22 cellular contexts compared by ENCODE assay signal in the genomic region with DNA sequence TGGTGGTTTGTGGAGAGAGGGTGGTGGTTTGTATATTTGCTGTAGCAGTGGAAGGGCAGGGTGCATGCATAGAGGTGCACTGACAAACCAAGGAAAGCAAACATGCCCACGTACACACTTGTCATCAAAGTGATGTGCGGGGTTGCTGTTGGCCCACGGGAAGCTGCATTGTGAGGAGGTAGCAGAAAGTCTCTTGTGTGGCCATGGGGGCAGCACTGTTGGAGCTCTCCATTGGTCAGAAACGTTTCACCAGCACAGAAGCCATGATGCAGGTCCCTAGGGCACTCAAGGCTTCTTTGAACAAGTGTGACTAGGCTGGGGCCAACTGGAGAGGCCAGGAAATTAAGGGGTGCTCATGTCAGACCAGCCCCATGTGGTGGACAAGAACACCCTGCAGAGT.
DNase-seq lines count a peak whose midpoint lies in the region; FAIRE-seq and TF ChIP-seq lines count a peak whose summit lies in the region.
"Had no signal": no experiment of that assay in that cellular context is flagged by ENCODE, and none has a peak within 500 bp of the region (broad histone marks: within the 10 kb centered on the region; RNA-seq: fewer than 3 reads in every experiment).

No MANE protein-coding gene starts in this region.

- H3K4me1 Mint-ChIP-seq in chondrocyte (ENCODE audit: low read depth) (no peaks in the 10 kb centered on the region), progenitor cell of endocrine pancreas (ENCODE audit: low read depth) (no peaks in the 10 kb centered on the region)
- H3K4me1 Mint-ChIP-seq: CD14-positive monocyte; CD4-positive, alpha-beta memory T cell; CD4-positive, CD25-positive, alpha-beta regulatory T cell; CD8-positive, alpha-beta memory T cell had no signal

- no peaks in the 10 kb centered on the region for H3K27me3 ChIP-seq in OCI-LY1 (ENCODE audit: insufficient read depth, low read length)
- H3K27me3 ChIP-seq: BE2C had no signal

- peaks cover 11% of the 10 kb centered on the region for H3K4me1 ChIP-seq in OCI-LY1 (ENCODE audit: insufficient read depth, low read length, severe bottlenecking)
- H3K4me1 ChIP-seq: BE2C, BLaER1 had no signal

- no peak overlapping the region for H3K4me3 Mint-ChIP-seq in chondrocyte (ENCODE audit: unreplicated experiment)
- no peak overlapping the region for H3K4me3 Mint-ChIP-seq in progenitor cell of endocrine pancreas (ENCODE audit: low read depth)
- H3K4me3 Mint-ChIP-seq: CD14-positive monocyte; CD4-positive, alpha-beta memory T cell; CD4-positive, CD25-positive, alpha-beta regulatory T cell; CD8-positive, alpha-beta memory T cell had no signal

- no peak for FAIRE-seq in D721Med (lab: Jason Lieb, UNC)
- FAIRE-seq: A204.1, G401.6, GM12891 had no signal

- no peaks in the 10 kb centered on the region for H3K27me3 Mint-ChIP-seq in chondrocyte (ENCODE audit: low read depth)
- H3K27me3 Mint-ChIP-seq in progenitor cell of endocrine pancreas = no peaks in the 10 kb centered on the region
- H3K27me3 Mint-ChIP-seq: CD4-positive, alpha-beta memory T cell; CD4-positive, CD25-positive, alpha-beta regulatory T cell had no signal

- H3F3A ChIP-seq in OCI-LY1 (ENCODE audit: insufficient read depth, low read length) = no peaks in the 10 kb centered on the region

- H3K79me2 ChIP-seq in OCI-LY1 (ENCODE audit: insufficient read depth, low read length) = no peaks in the 10 kb centered on the region

- no peaks in the 10 kb centered on the region for H3K9me3 ChIP-seq in OCI-LY1 (ENCODE audit: low read length)
- H3K9me3 ChIP-seq: BE2C had no signal

- DNase-seq in chondrocyte (ENCODE audit: low spot score) (peak; percentile 22), mesenteric fat pad (ENCODE audit: low spot score) (peak; percentile 60), progenitor cell of endocrine pancreas (ENCODE audit: low spot score, unreplicated experiment) (no peak), D721Med (ENCODE audit: insufficient read length, low spot score) (no peak), NCI-H1105 (lab: John Stamatoyannopoulos, UW) (no peak), GM19238 (ENCODE audit: insufficient read length, low spot score) (no peak)
- DNase-seq: 8988T; ACHN; BE2C; C1 segment of cervical spinal cord; CD4-positive, alpha-beta memory T cell; CD4-positive, CD25-positive, alpha-beta regulatory T cell; CD8-positive, alpha-beta memory T cell; COR-L47; DMS79 treated with DMSO at 0.1 percent for 48 hours; GF-D8 had no signal

- H3K27ac ChIP-seq in OCI-LY1 (ENCODE audit: low read depth, low read length, poor library complexity, severe bottlenecking) = peak overlapping the region; percentile 58
- H3K27ac ChIP-seq: BLaER1 had no signal

- no peaks in the 10 kb centered on the region for H3K36me3 Mint-ChIP-seq in chondrocyte (ENCODE audit: low read depth)
- H3K36me3 Mint-ChIP-seq in progenitor cell of endocrine pancreas (ENCODE audit: insufficient read depth) = peaks cover 20% of the 10 kb centered on the region
- H3K36me3 Mint-ChIP-seq: CD14-positive monocyte; CD4-positive, CD25-positive, alpha-beta regulatory T cell had no signal

- TF ChIP-seq CTCF in OCI-LY1 (IDR thresholded peaks at IDR 0.05; ENCODE audit: low read length) (no peak), chondrocyte (IDR thresholded peaks at IDR 0.05) (no peak), progenitor cell of endocrine pancreas (IDR thresholded peaks at IDR 0.05; ENCODE audit: unreplicated experiment) (no peak), D721Med (IDR thresholded peaks at IDR 0.05; ENCODE audit: insufficient read depth, missing control alignments) (no peak)

- H3K9me2 ChIP-seq in OCI-LY1 (ENCODE audit: low read depth, low read length) = no peaks in the 10 kb centered on the region

- H3K9me3 Mint-ChIP-seq in chondrocyte (ENCODE audit: low read depth) (peaks cover 73% of the 10 kb centered on the region), progenitor cell of endocrine pancreas (ENCODE audit: low read depth) (peaks cover 66% of the 10 kb centered on the region)

- no peak overlapping the region for H3K27ac Mint-ChIP-seq in chondrocyte (ENCODE audit: unreplicated experiment)
- no peak overlapping the region for H3K27ac Mint-ChIP-seq in progenitor cell of endocrine pancreas
- H3K27ac Mint-ChIP-seq: CD4-positive, alpha-beta memory T cell; CD4-positive, CD25-positive, alpha-beta regulatory T cell had no signal

- no peaks in the 10 kb centered on the region for H4K20me1 ChIP-seq in OCI-LY1 (ENCODE audit: insufficient read depth, low read length)
- H4K20me1 ChIP-seq: BLaER1 had no signal

- no peak overlapping the region for H3K4me2 ChIP-seq in OCI-LY1 (ENCODE audit: low read length)
- H3K4me2 ChIP-seq: BLaER1 had no signal

- no peak overlapping the region for H3K4me3 ChIP-seq in OCI-LY1 (ENCODE audit: low read depth, low read length, poor library complexity, severe bottlenecking)
- H3K4me3 ChIP-seq: BLaER1 had no signal

- H2AFZ ChIP-seq in OCI-LY1 (ENCODE audit: low read length) = no peak overlapping the region

- H3K36me3 ChIP-seq in OCI-LY1 (ENCODE audit: insufficient read depth, low read length) = no peaks in the 10 kb centered on the region
- H3K36me3 ChIP-seq: BE2C, BLaER1 had no signal

- H3K9ac ChIP-seq in OCI-LY1 (ENCODE audit: low read length) = no peak overlapping the region
- H3K9ac ChIP-seq: BLaER1 had no signal

Comparison
In these comparisons a context has a peak if more than half of its experiments do, and no peak if none do; other contexts are left out.
1. DNase-seq: peak in chondrocyte (single experiment) and mesenteric fat pad (single experiment); none in progenitor cell of endocrine pancreas (single experiment), D721Med (single experiment), NCI-H1105 (single experiment) and GM19238 (single experiment).